In the genomic region with DNA sequence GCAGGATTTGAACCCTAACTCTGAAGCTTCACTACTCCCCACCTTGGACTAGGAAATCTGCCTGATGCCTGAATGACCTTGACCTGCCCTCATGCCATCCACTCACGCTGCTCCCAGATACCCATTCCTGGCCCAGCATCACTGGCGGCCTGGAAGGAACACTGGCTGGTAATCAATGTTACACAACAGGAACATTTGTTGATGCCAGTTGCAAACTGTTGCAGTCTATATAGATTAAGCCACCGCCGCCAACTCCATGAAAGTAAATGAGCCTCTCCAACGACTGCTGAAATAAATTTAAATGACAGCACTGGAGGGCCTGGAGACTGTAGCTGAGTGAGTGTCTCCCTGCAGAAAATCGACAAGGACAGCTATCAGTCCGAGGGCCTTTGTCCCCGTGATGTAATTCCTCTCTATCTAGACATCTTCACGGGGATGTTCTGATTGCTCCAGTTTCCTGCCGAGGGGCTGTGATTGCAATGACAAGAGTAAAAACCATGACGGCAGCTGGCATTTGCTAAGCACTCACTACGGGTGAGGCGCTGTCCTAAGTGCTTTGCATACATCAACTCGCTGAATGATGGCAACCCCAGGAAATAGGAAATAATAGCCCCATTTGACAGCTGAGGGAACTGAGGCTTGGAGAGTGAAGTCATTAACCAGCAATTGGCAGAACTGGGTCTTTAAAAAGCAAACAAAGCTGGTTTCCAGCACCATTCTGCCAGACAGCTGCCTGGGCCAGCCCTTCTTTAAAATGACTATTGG, we compare ENCODE assay signal across 22 cellular contexts.
DNase-seq lines count a peak whose midpoint lies in the region; ATAC-seq and TF ChIP-seq lines count a peak whose summit lies in the region.
"Had no signal": no experiment of that assay in that cellular context is flagged by ENCODE, and none has a peak within 500 bp of the region (broad histone marks: within the 10 kb centered on the region; RNA-seq: fewer than 3 reads in every experiment).

No MANE protein-coding gene starts in this region.

- TF ChIP-seq CTCF in neural cell (IDR thresholded peaks at IDR 0.05; ENCODE audit: poor library complexity, severe bottlenecking) (no peak), PC-9 (conservative IDR thresholded peaks at IDR 0.05) (no peak)

- peak overlapping the region in 5 of 11 experiments; percentile 4 to 71 (median 64); a peak in 7 of 22 replicates for H3K9ac ChIP-seq in BLaER1 treated with 17β-estradiol and CSF1 and Interleukin-3, amounts not matched to agents 10 nM and 100 nM
- no peak overlapping the region for H3K9ac ChIP-seq in neural cell (ENCODE audit: low read length)
- H3K9ac ChIP-seq: GM23248 had no signal

- H3K79me2 ChIP-seq in neural cell (replicated peaks; ENCODE audit: insufficient read depth, low read length) (no peaks in the 10 kb centered on the region), PC-9 (ENCODE audit: low read depth) (no peaks in the 10 kb centered on the region)

- H3K27ac ChIP-seq in BLaER1 treated with 17β-estradiol and CSF1 and Interleukin-3, amounts not matched to agents 10 nM and 100 nM = peak overlapping the region in 6 of 11 experiments; percentile 52 to 82 (median 79); a peak in 12 of 22 replicates
- peak overlapping the region; percentile 2 for H3K27ac ChIP-seq in neural cell (ENCODE audit: low read length)
- H3K27ac ChIP-seq in PC-9 = no peak overlapping the region
- H3K27ac ChIP-seq: A549, C4-2B, GM23248 had no signal

- ATAC-seq in HG03520 (IDR thresholded peaks at IDR 0.05; ENCODE audit: unreplicated experiment) = no peak
- ATAC-seq: A549; CD8-positive, alpha-beta T cell; GM12878 had no signal

- no peaks in the 10 kb centered on the region for H3K36me3 ChIP-seq in BLaER1 treated with 17β-estradiol and CSF1 and Interleukin-3, amounts not matched to agents 10 nM and 100 nM
- H3K36me3 ChIP-seq in neural cell (ENCODE audit: insufficient read depth, low read length) (peaks cover 4% of the 10 kb centered on the region), PC-9 (ENCODE audit: low read depth) (no peaks in the 10 kb centered on the region)
- H3K36me3 ChIP-seq: BE2C had no signal

- H3K4me3 ChIP-seq in BLaER1 treated with 17β-estradiol and CSF1 and Interleukin-3, amounts not matched to agents 10 nM and 100 nM = no peak overlapping the region
- H3K4me3 ChIP-seq in neural cell (ENCODE audit: low read length) = no peak overlapping the region
- no peak overlapping the region for H3K4me3 ChIP-seq in PC-9
- H3K4me3 ChIP-seq: A549, GM12878, GM23248 had no signal

- H3K9me3 ChIP-seq in BLaER1 treated with 17β-estradiol and CSF1 and Interleukin-3, amounts not matched to agents 10 nM and 100 nM (replicated peaks in 1 of 11) = no peaks in the 10 kb centered on the region
- H3K9me3 ChIP-seq in neural cell (ENCODE audit: low read length) = no peaks in the 10 kb centered on the region
- no peaks in the 10 kb centered on the region for H3K9me3 ChIP-seq in PC-9 (ENCODE audit: insufficient read depth, low read depth)
- H3K9me3 ChIP-seq: A549, BE2C, Caco-2 had no signal

- TF ChIP-seq RAD21 in neural cell (conservative IDR thresholded peaks at IDR 0.05) = no peak

- H2AFZ ChIP-seq in neural cell (ENCODE audit: low read depth, low read length) (no peak overlapping the region), PC-9 (no peak overlapping the region)
- H2AFZ ChIP-seq: GM23248 had no signal

- H3K4me1 ChIP-seq in BLaER1 treated with 17β-estradiol and CSF1 and Interleukin-3, amounts not matched to agents 10 nM and 100 nM = peaks cover 34 to 100% (median 89%) of the 10 kb centered on the region in 10 experiments
- no peaks in the 10 kb centered on the region for H3K4me1 ChIP-seq in PC-9 (replicated peaks; ENCODE audit: insufficient read depth)
- H3K4me1 ChIP-seq: A549, BE2C, Caco-2 had no signal

- H3F3A ChIP-seq in neural cell (ENCODE audit: insufficient read depth, low read length, poor library complexity, severe bottlenecking) = no peaks in the 10 kb centered on the region
- no peaks in the 10 kb centered on the region for H3F3A ChIP-seq in PC-9 (ENCODE audit: insufficient read depth, low read depth)

- POLR2A ChIA-PET in PC-9 (lab: Charles Lee; ENCODE audit: unreplicated experiment) = interaction anchor here (0.6 kb wide), 1 partner anchor 669 kb away, joined by 3 read pairs; no protein-coding TSS in a partner anchor

- intact Hi-C loops in PC-9 (cut with micrococcal nuclease; ENCODE audit: unreplicated experiment) = no loop called here

- no peaks in the 10 kb centered on the region for H4K20me1 ChIP-seq in BLaER1 treated with 17β-estradiol and CSF1 and Interleukin-3, amounts not matched to agents 10 nM and 100 nM
- H4K20me1 ChIP-seq in neural cell (ENCODE audit: insufficient read depth) (no peaks in the 10 kb centered on the region), PC-9 (ENCODE audit: insufficient read depth) (no peaks in the 10 kb centered on the region)

- H3K4me2 ChIP-seq in BLaER1 treated with 17β-estradiol and CSF1 and Interleukin-3, amounts not matched to agents 10 nM and 100 nM = peak overlapping the region in 10 of 11 experiments; percentile 36 to 93 (median 84); a peak in 19 of 22 replicates
- H3K4me2 ChIP-seq in neural cell (ENCODE audit: low read length) (no peak overlapping the region), PC-9 (no peak overlapping the region)
- H3K4me2 ChIP-seq: A549 had no signal

- no peaks in the 10 kb centered on the region for H3K9me2 ChIP-seq in neural cell (ENCODE audit: insufficient read depth, low read length)
- H3K9me2 ChIP-seq in PC-9 (ENCODE audit: insufficient read depth) = no peaks in the 10 kb centered on the region

- TF ChIP-seq EP300 in neural cell (conservative IDR thresholded peaks at IDR 0.05; ENCODE audit: poor library complexity, severe bottlenecking) = peak; percentile 53

- no peaks in the 10 kb centered on the region for H3K27me3 ChIP-seq in BLaER1 treated with 17β-estradiol and CSF1 and Interleukin-3, amounts not matched to agents 10 nM and 100 nM
- H3K27me3 ChIP-seq in neural cell (ENCODE audit: insufficient read depth, low read depth, low read length) = no peaks in the 10 kb centered on the region
- peaks cover 79% of the 10 kb centered on the region for H3K27me3 ChIP-seq in PC-9 (ENCODE audit: insufficient read depth, low read depth)
- H3K27me3 ChIP-seq: BE2C had no signal

- DNase-seq in NCI-H1436 treated with DMSO at 0.1 percent for 48 hours (lab: John Stamatoyannopoulos, UW) (peak; percentile 58), PC-9 (no peak), GM03348 (ENCODE audit: low spot score) (no peak)
- DNase-seq in activated naive CD4-positive, alpha-beta T cell (lab: John Stamatoyannopoulos, UW) = no peak
- DNase-seq: 8988T; ACHN; AML-193; BE2C; Caco-2; CD4-positive, CD25-positive, alpha-beta regulatory T cell; CD8-positive, alpha-beta T cell; DMS153; DND-41; GM23248; H7; HCEC 1CT had no signal

- CTCF ChIA-PET in PC-9 (lab: Charles Lee) = no interaction called here

- BruUV-seq in PC-9 (replicated peaks; lab: Mats Ljungman, UMichigan) = no TSS peak

TF ChIP-seq in neural cell, 6 proteins besides CTCF, POLR2A, EP300 and RAD21:
- TF ChIP-seq REST (IDR thresholded peaks at IDR 0.05; ENCODE audit: borderline replicate concordance) = peak; percentile 30
- TF ChIP-seq TAF1 (IDR thresholded peaks at IDR 0.05; ENCODE audit: low read depth) = no peak

Comparison
In these comparisons a context has a peak if more than half of its experiments do, and no peak if none do; other contexts are left out.
1. H3K4me2 ChIP-seq: peak in BLaER1 treated with 17β-estradiol and CSF1 and Interleukin-3, amounts not matched to agents 10 nM and 100 nM (10 of 11); none in neural cell (single experiment) and PC-9 (single experiment).